In the genomic region with DNA sequence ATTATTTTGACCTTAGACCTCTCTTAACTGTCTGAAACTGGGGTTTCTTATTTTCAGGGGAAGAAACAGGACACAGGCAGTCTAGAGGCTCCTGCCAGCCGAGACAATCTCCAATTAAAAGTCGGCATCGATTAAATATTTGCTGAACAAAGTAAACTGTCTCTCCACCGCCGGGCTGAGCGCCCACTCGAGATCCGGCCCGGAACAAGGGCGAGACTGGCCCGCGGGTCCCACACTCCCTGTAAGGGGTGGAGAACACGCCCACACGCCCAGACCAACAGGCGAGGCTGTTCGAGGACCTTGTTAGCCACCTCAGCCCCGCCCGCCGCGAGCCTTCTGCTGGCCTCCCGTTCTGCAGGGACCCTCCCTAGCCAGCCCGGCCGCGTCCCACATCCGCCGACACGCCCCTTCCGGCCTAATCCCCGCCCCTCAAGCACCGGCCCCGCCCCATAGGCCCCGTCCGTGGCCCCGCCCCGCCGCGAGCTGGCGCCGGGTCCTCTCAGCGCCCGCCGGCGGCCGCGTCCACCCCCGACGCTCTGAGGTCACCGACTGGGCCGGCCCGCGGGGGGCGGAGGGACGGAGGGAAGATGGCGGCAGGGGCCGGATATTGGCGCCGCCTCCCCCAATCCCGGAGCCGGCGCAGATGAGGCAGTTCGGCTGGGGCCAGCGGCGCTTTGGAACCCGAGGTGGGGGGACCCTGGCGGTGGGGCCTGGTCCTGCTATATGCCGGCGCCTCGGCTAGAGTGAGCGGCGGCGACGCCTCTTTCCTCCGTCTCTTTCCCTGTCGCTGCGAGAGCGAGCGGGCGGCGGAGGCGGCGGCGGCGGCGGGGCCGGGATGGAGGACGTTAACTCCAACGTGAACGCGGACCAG, we compare ENCODE assay signal across 8 cellular contexts. TPM values are rescaled to one million over a fixed set of nuclear protein-coding genes. Genes with fewer than 3 reads are reported as not detected.
DNase-seq lines count a peak whose midpoint lies in the region; TF ChIP-seq lines count a peak whose summit lies in the region.

A gene (plus strand): TSS at position 625 of the 871 bp plus-strand sequence. CDS start 211 bp downstream, at position 836.

- H4K20me1 ChIP-seq in MM.1S (ENCODE audit: insufficient read depth, low read length), result no peaks in the 10 kb centered on the region

- H3K4me1 ChIP-seq in HAP-1 (peaks cover 26% of the 10 kb centered on the region), MM.1S (ENCODE audit: low read length) (peaks cover 28% of the 10 kb centered on the region), stomach smooth muscle (ENCODE audit: control insufficient read depth, insufficient read depth, low read length) (no peaks in the 10 kb centered on the region)

- H3K27ac ChIP-seq in MM.1S (ENCODE audit: low read length), result peak within 1 kb of the TSS; percentile 77; the same call in 1 of the 2 replicates
- peak within 1 kb of the TSS; percentile 89 for H3K27ac ChIP-seq in stomach smooth muscle (ENCODE audit: low read length)

- no peaks in the 10 kb centered on the region for H3K36me3 Mint-ChIP-seq in neural crest cell (ENCODE audit: low read depth)

- H3K4me3 ChIP-seq in HAP-1 (peak within 1 kb of the TSS; percentile 89), MM.1S (ENCODE audit: low read length) (peak within 1 kb of the TSS; percentile 95), fibroblast of villous mesenchyme (ENCODE audit: low read depth, low read length) (peak within 1 kb of the TSS; percentile 99), stomach smooth muscle (ENCODE audit: low read length in 2 of 2) (peak within 1 kb of the TSS; percentile 82 to 89)

- peaks cover 49% of the 10 kb centered on the region for H3K4me1 Mint-ChIP-seq in neural crest cell

- H3K9me3 ChIP-seq in HAP-1, result no peaks in the 10 kb centered on the region
- H3K9me3 ChIP-seq in MM.1S (replicated peaks; ENCODE audit: insufficient read depth, low read length), result no peaks in the 10 kb centered on the region
- no peaks in the 10 kb centered on the region for H3K9me3 ChIP-seq in stomach smooth muscle (ENCODE audit: control insufficient read depth in 2 of 2, low read length in 2 of 2)

- peak within 1 kb of the TSS; percentile 97 for H3K4me2 ChIP-seq in MM.1S (ENCODE audit: low read depth, low read length)

- H3K79me2 ChIP-seq in MM.1S (ENCODE audit: low read length), result peaks cover 45% of the 10 kb centered on the region

- TF ChIP-seq CTCF in MM.1S (IDR thresholded peaks at IDR 0.05; ENCODE audit: low read length), result peak; percentile 19
- peak; percentile 48 for TF ChIP-seq CTCF in fibroblast of villous mesenchyme (IDR thresholded peaks at IDR 0.05; ENCODE audit: insufficient read depth, low read depth, low read length)
- peak; percentile 64 for TF ChIP-seq CTCF in neural crest cell (conservative IDR thresholded peaks at IDR 0.05)

- in situ Hi-C loops in HAP-1 (cut with MboI; ENCODE audit: low sequenced_read_pairs), result no loop called here

- no peaks in the 10 kb centered on the region for H3K27me3 ChIP-seq in HAP-1 (ENCODE audit: low read depth)
- no peaks in the 10 kb centered on the region for H3K27me3 ChIP-seq in MM.1S (replicated peaks; ENCODE audit: insufficient read depth, low read length)
- H3K27me3 ChIP-seq in stomach smooth muscle (ENCODE audit: control insufficient read depth in 1 of 2, insufficient read depth in 2 of 2, low read length in 2 of 2), result no peaks in the 10 kb centered on the region

- H3F3A ChIP-seq in MM.1S (ENCODE audit: insufficient read depth, low read length), result peaks cover 12% of the 10 kb centered on the region; the same call in 1 of the 2 replicates

- H3K36me3 ChIP-seq in HAP-1 (replicated peaks) (peaks cover 4% of the 10 kb centered on the region; the same call in 1 of the 2 replicates), MM.1S (replicated peaks; ENCODE audit: insufficient read depth, low read length) (no peaks in the 10 kb centered on the region), stomach smooth muscle (ENCODE audit: control insufficient read depth in 2 of 2, insufficient read depth in 2 of 2, low read length in 2 of 2) (no peaks in the 10 kb centered on the region)

- H2AFZ ChIP-seq in MM.1S (ENCODE audit: low read length), result peak within 1 kb of the TSS; percentile 80

- no peaks in the 10 kb centered on the region for H3K9me2 ChIP-seq in MM.1S (replicated peaks; ENCODE audit: insufficient read depth, low read length)

- peak within 1 kb of the TSS; percentile 97 for H3K4me3 Mint-ChIP-seq in neural crest cell

- H3K27me3 Mint-ChIP-seq in neural crest cell (ENCODE audit: low read depth), result no peaks in the 10 kb centered on the region

- H3K27ac Mint-ChIP-seq in neural crest cell (ENCODE audit: unreplicated experiment), result peak within 1 kb of the TSS; percentile 99

- peak within 1 kb of the TSS; percentile 87 for H3K9ac ChIP-seq in MM.1S (ENCODE audit: low read length)
- H3K9ac ChIP-seq in stomach smooth muscle (ENCODE audit: low read length in 2 of 2), result peak within 1 kb of the TSS; percentile 89

- H3K9me3 Mint-ChIP-seq in neural crest cell, result no peaks in the 10 kb centered on the region

- peak; percentile 98 for DNase-seq in GDM1 (lab: John Stamatoyannopoulos, UW)
- peak; percentile 94 to 99 for DNase-seq in HAP-1 (ENCODE audit: low spot score in 2 of 2)
- peak; percentile 95 for DNase-seq in MM.1S
- peak; percentile 74 for DNase-seq in SIG-M5 (lab: John Stamatoyannopoulos, UW)
- peak; percentile 98 for DNase-seq in activated gamma-delta T cell treated with Interleukin-2 at 50 U/mL for 16 hours
- DNase-seq in fibroblast of villous mesenchyme (ENCODE audit: low read depth), result peak; percentile 99
- peak; percentile 100 for DNase-seq in neural crest cell (ENCODE audit: low read depth, low spot score)

RNA-seq across cellular contexts. Expression of the gene that starts here (rescaled TPM):
- total RNA-seq in fibroblast of villous mesenchyme (31.6 and 99.7 TPM in 2 replicates), neural crest cell (47.6 and 49.4 TPM in 2 replicates)

Comparison
In these comparisons a context has a peak if more than half of its experiments do, and no peak if none do; other contexts are left out.
1. Peak in every context shown above with its lines: DNase-seq, H3K4me3 ChIP-seq and H3K27ac ChIP-seq.